ENCODE assay signal across 25 cellular contexts in genomic region chr15:79522656-79523055, GRCh38.
"Had no signal": no experiment of that assay in that cellular context is flagged by ENCODE, and none has a peak within 500 bp of the region (broad histone marks: within the 10 kb centered on the region; RNA-seq: fewer than 3 reads in every experiment).

No MANE protein-coding gene starts in this region.

- H3K27ac ChIP-seq: epithelial cell of prostate, esophagus squamous epithelium, heart left ventricle, left lung, lower lobe of right lung, testis, transverse colon, WERI-Rb-1 had no signal

- DNase-seq: activated CD4-positive, alpha-beta T cell treated with anti-CD3 and anti-CD28 coated beads for 48 hours; activated CD4-positive, alpha-beta T cell treated with anti-CD3 and anti-CD28 coated beads, Interleukin-2, amount 50 U/mL, for 48 hours; activated CD8-positive, alpha-beta memory T cell treated with anti-CD3 and anti-CD28 coated beads for 24 hours; activated effector memory CD4-positive, alpha-beta T cell treated with Interleukin-2 at 50 U/mL for 16 hours; activated naive CD4-positive, alpha-beta T cell treated with Interleukin-2 at 50 U/mL for 16 hours; activated naive CD8-positive, alpha-beta T cell treated with anti-CD3 and anti-CD28 coated beads for 36 hours; amniotic stem cell; esophagus squamous epithelium; heart left ventricle; immature natural killer cell; left lung; lower lobe of right lung; mesenchymal stem cell; naive thymus-derived CD8-positive, alpha-beta T cell; right cardiac atrium; stimulated activated CD4-positive, alpha-beta T cell treated with anti-CD3 and anti-CD28 coated beads, Interleukin-12 subunit alpha, Interleukin-12 subunit beta, amount 100 ng/mL, for 4 hours; stimulated activated CD4-positive, alpha-beta T cell treated with anti-CD3 and anti-CD28 coated beads, Interleukin-4, amount 100 ng/mL, for 1 hour; stimulated activated naive CD8-positive, alpha-beta T cell treated with anti-CD3 and anti-CD28 coated beads, Interleukin-15, Interleukin-2, amounts not matched to agents 100 U/mL and 50 U/mL, for 24 hours; testis; transverse colon; WERI-Rb-1 had no signal

- H3K27ac Mint-ChIP-seq: activated naive CD8-positive, alpha-beta T cell treated with anti-CD3 and anti-CD28 coated beads for 36 hours; dendritic cell treated with granulocyte-macrophage colony-stimulating factor and Interleukin-4, amounts not matched to agents 40 ng/mL and 50 ng/mL, for 4 days; immature natural killer cell; naive thymus-derived CD8-positive, alpha-beta T cell had no signal

- H3K27me3 Mint-ChIP-seq: activated naive CD8-positive, alpha-beta T cell treated with anti-CD3 and anti-CD28 coated beads for 36 hours had no signal

- H3K27me3 ChIP-seq: testis, transverse colon had no signal

- H3K36me3 ChIP-seq: esophagus squamous epithelium, heart left ventricle, left lung, lower lobe of right lung, transverse colon, WERI-Rb-1 had no signal

- H3K36me3 Mint-ChIP-seq: activated naive CD8-positive, alpha-beta T cell treated with anti-CD3 and anti-CD28 coated beads for 36 hours; immature natural killer cell; naive thymus-derived CD8-positive, alpha-beta T cell had no signal

- H3K9me3 ChIP-seq: esophagus squamous epithelium, heart left ventricle, left lung, lower lobe of right lung, testis, transverse colon had no signal

- ATAC-seq: activated CD4-positive, CD25-positive, alpha-beta regulatory T cell treated with anti-CD3 and anti-CD28 coated beads, Interleukin-2, amount 50 U/mL, for 24 hours; heart left ventricle; left lung; lower lobe of right lung; naive thymus-derived CD8-positive, alpha-beta T cell; right cardiac atrium; stimulated activated naive CD8-positive, alpha-beta T cell treated with anti-CD3 and anti-CD28 coated beads, Interleukin-15, Interleukin-2, amounts not matched to agents 100 U/mL and 50 U/mL, for 24 hours had no signal

- H3K4me1 Mint-ChIP-seq: activated naive CD8-positive, alpha-beta T cell treated with anti-CD3 and anti-CD28 coated beads for 36 hours; central memory CD8-positive, alpha-beta T cell; immature natural killer cell; naive thymus-derived CD8-positive, alpha-beta T cell had no signal

- H3K4me1 ChIP-seq: esophagus squamous epithelium, heart left ventricle, left lung, lower lobe of right lung, testis, transverse colon had no signal

- H3K4me3 ChIP-seq: esophagus squamous epithelium, heart left ventricle, left lung, lower lobe of right lung, testis, transverse colon had no signal

- H3K9me3 Mint-ChIP-seq: activated naive CD8-positive, alpha-beta T cell treated with anti-CD3 and anti-CD28 coated beads for 36 hours; central memory CD8-positive, alpha-beta T cell; dendritic cell treated with granulocyte-macrophage colony-stimulating factor and Interleukin-4, amounts not matched to agents 40 ng/mL and 50 ng/mL, for 4 days; naive thymus-derived CD8-positive, alpha-beta T cell had no signal

- H3K4me3 Mint-ChIP-seq: activated naive CD8-positive, alpha-beta T cell treated with anti-CD3 and anti-CD28 coated beads for 36 hours; central memory CD8-positive, alpha-beta T cell; dendritic cell treated with granulocyte-macrophage colony-stimulating factor and Interleukin-4, amounts not matched to agents 40 ng/mL and 50 ng/mL, for 4 days; immature natural killer cell; naive thymus-derived CD8-positive, alpha-beta T cell had no signal
